ENCODE assay signal across 12 cellular contexts in genomic region chr9:33107762-33108161, GRCh38. TPM values are rescaled to one million over a fixed set of nuclear protein-coding genes. Genes with fewer than 3 reads are reported as not detected.
DNase-seq lines count a peak whose midpoint lies in the region; ATAC-seq, FAIRE-seq and TF ChIP-seq lines count a peak whose summit lies in the region.
"Had no signal": no experiment of that assay in that cellular context is flagged by ENCODE, and none has a peak within 500 bp of the region (broad histone marks: within the 10 kb centered on the region; RNA-seq: fewer than 3 reads in every experiment).

No MANE protein-coding gene starts in this region.

- ATAC-seq in HG03039 (IDR thresholded peaks at IDR 0.05; ENCODE audit: unreplicated experiment) (no peak), HG02678 (IDR thresholded peaks at IDR 0.05; ENCODE audit: unreplicated experiment) (no peak)

- no peak overlapping the region for H2BK5ac ChIP-seq in mesendoderm (ENCODE audit: low read length)

- H3K23ac ChIP-seq in mesendoderm (ENCODE audit: low read length) = no peak overlapping the region

- H3K27me3 ChIP-seq in bronchial epithelial cell (ENCODE audit: control insufficient read depth, insufficient read depth, low read length) = no peaks in the 10 kb centered on the region
- H3K27me3 ChIP-seq in mesendoderm (ENCODE audit: insufficient read depth, low read length, poor library complexity) = no peaks in the 10 kb centered on the region
- H3K27me3 ChIP-seq in testis = no peaks in the 10 kb centered on the region
- H3K27me3 ChIP-seq: cardiac muscle cell, neural progenitor cell had no signal

- peaks cover 12% of the 10 kb centered on the region for H3K36me3 ChIP-seq in bronchial epithelial cell (ENCODE audit: control insufficient read depth, insufficient read depth, low read length)
- no peaks in the 10 kb centered on the region for H3K36me3 ChIP-seq in mesendoderm (ENCODE audit: control insufficient read depth, insufficient read depth, low read length)
- H3K36me3 ChIP-seq in testis (ENCODE audit: low read depth, missing control alignments) = no peaks in the 10 kb centered on the region
- H3K36me3 ChIP-seq: neural progenitor cell had no signal

- no peak overlapping the region for H4K5ac ChIP-seq in mesendoderm (ENCODE audit: low read length)

- TF ChIP-seq POLR2A in testis (IDR thresholded peaks at IDR 0.05) = no peak

- H4K8ac ChIP-seq in mesendoderm (ENCODE audit: low read depth, low read length) = no peak overlapping the region

- H3K4ac ChIP-seq in mesendoderm (ENCODE audit: low read depth, low read length) = no peak overlapping the region

- no peak overlapping the region for H3K9ac ChIP-seq in mesendoderm (ENCODE audit: low read length)
- H3K9ac ChIP-seq: neural progenitor cell had no signal

- intact Hi-C loops in testis (cut with DNase I; ENCODE audit: low total_unique reads) = no loop called here

- H3K56ac ChIP-seq in mesendoderm (ENCODE audit: low read length) = no peak overlapping the region

- H3K27ac ChIP-seq in mesendoderm (ENCODE audit: low read depth, low read length) (no peak overlapping the region), testis (peak overlapping the region in 1 of 2 donors; percentile 63)
- H3K27ac ChIP-seq: cardiac muscle cell, neural progenitor cell had no signal

- peaks cover 8% of the 10 kb centered on the region for H3K4me1 ChIP-seq in mesendoderm (ENCODE audit: control insufficient read depth, low read depth, low read length)
- H3K4me1 ChIP-seq in testis = peaks cover 11% of the 10 kb centered on the region

- H3K79me2 ChIP-seq in mesendoderm (ENCODE audit: control insufficient read depth, insufficient read depth, low read length) = no peaks in the 10 kb centered on the region

- no peak for TF ChIP-seq CTCF in bronchial epithelial cell (IDR thresholded peaks at IDR 0.05; ENCODE audit: insufficient read depth, low read length, severe bottlenecking)
- TF ChIP-seq CTCF in testis (IDR thresholded peaks at IDR 0.05) = no peak

- no peaks in the 10 kb centered on the region for H3K79me1 ChIP-seq in mesendoderm (ENCODE audit: low read length)

- DNase-seq in M059J (ENCODE audit: low read depth) = peak; percentile 31
- peak; percentile 39 for DNase-seq in bronchial epithelial cell (ENCODE audit: low read depth)
- DNase-seq in mesendoderm = no peak
- DNase-seq in testis = peak; percentile 8
- DNase-seq in activated CD4-positive, CD25-positive, alpha-beta regulatory T cell (lab: John Stamatoyannopoulos, UW) = no peak
- DNase-seq in mesenteric fat pad (ENCODE audit: low spot score) = no peak
- DNase-seq: NCI-H1092, NCI-H526 had no signal

- H2AK5ac ChIP-seq in mesendoderm (ENCODE audit: low read length) = no peak overlapping the region

- no peak overlapping the region for H2BK15ac ChIP-seq in mesendoderm (replicated peaks; ENCODE audit: low read depth)

- FAIRE-seq in bronchial epithelial cell (lab: Jason Lieb, UNC) = no peak

- H3K4me3 ChIP-seq in bronchial epithelial cell (ENCODE audit: low read depth, low read length) (no peak overlapping the region), mesendoderm (ENCODE audit: low read length) (no peak overlapping the region), testis (no peak overlapping the region)
- H3K4me3 ChIP-seq: cardiac muscle cell, neural progenitor cell had no signal

- H3K18ac ChIP-seq in mesendoderm (ENCODE audit: low read length) = peak overlapping the region; percentile 43

- H2BK120ac ChIP-seq in mesendoderm (ENCODE audit: low read depth, low read length) = no peak overlapping the region

- no CpG with 5 or more reads among the region's 5 CpGs for WGBS in mesendoderm (ENCODE audit: extremely low coverage, insufficient coverage, low lambda C conversion rate)
- WGBS in testis, 2 donors = 62 to 75% methylated on average over 5 of the region's 5 CpGs

- no peak overlapping the region for H3K4me2 ChIP-seq in mesendoderm (ENCODE audit: low read length)
- H3K4me2 ChIP-seq: neural progenitor cell had no signal

- H3K9me3 ChIP-seq in testis = no peaks in the 10 kb centered on the region

RNA-seq across cellular contexts. Expression of gene SMU1, which starts 31.3 kb away (rescaled TPM):
- total RNA-seq in M059J (2014; rRNA removed; shearing (Covaris generic)) = 30.6 and 36.0 TPM in 2 replicates
- total RNA-seq in bronchial epithelial cell (37.9 and 40.5 TPM in 2 replicates), testis (10 to 100 TPM; 16.2 to 16.3 TPM), mesenteric fat pad (17.6 TPM)
- 15.3 TPM for polyA plus RNA-seq in mesendoderm (2013, experiment 1 of 2)
- 15.4 TPM for polyA plus RNA-seq in mesendoderm (2013, experiment 2 of 2)
- polyA plus RNA-seq in testis (ENCODE audit: insufficient read depth, low read depth, low replicate concordance) = 17.1 TPM

RNA-seq across cellular contexts. Expression of gene B4GALT1, which starts 59.4 kb away (rescaled TPM):
- total RNA-seq in M059J (2014; rRNA removed; shearing (Covaris generic)) = 35.6 and 69.6 TPM in 2 replicates
- 21.3 and 30.3 TPM in 2 replicates for total RNA-seq in bronchial epithelial cell
- polyA plus RNA-seq in mesendoderm (2013, experiment 1 of 2) = 16.0 TPM
- polyA plus RNA-seq in mesendoderm (2013, experiment 2 of 2) = 15.4 TPM
- 100 to 1,000 TPM; 192 to 212 TPM for total RNA-seq in testis
- 112 TPM for polyA plus RNA-seq in testis (ENCODE audit: insufficient read depth, low read depth, low replicate concordance)
- total RNA-seq in mesenteric fat pad = 115 TPM

Comparison
In these comparisons a context has a peak if more than half of its experiments do, and no peak if none do; other contexts are left out.
1. DNase-seq: peak in M059J (single experiment), bronchial epithelial cell (single experiment) and testis (single experiment); none in mesendoderm (single experiment), activated CD4-positive, CD25-positive, alpha-beta regulatory T cell (0 of 4) and mesenteric fat pad (single experiment).